Comparison of ENCODE assay signal across 1 cellular context in the genomic region with DNA sequence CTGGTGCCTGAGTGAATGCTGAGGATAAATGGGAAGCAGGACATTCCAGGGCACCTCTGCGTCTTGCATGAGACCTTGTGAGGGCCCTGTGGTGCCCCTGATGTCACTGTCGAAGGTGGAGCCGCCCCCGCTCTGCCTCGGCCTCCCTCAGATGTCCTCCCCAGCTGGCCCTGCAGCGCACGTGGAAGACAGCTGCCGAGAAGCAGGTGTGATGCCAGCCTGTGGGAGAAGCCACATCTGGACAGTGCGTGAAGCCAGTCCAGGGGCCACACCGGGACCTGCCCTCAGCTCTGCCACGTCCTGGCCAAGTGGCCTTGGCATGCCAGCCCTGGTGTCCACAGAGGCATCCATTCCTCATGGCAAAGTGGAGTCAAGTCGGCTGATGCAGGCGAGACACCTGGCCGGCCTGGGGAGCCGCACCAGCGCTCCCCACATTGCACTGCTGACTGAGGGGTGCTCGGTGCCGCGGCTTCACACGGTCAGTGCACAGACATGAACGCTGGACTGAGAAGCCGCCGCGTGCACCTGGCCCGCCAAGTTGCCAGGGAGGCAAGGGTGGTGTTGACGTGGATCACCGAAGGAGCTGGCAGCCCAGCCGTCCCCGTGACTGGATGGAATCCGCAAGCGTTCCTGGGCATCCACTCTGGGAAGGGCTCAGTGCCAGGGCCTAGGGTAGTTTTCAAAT.
TF ChIP-seq lines count a peak whose summit lies in the region.

No MANE protein-coding gene starts in this region.

TF ChIP-seq in HepG2, 621 proteins besides CTCF, POLR2A, EP300 and RAD21:
- no peak for TF ChIP-seq ZNF607 (CRISPR knock-in tag; IDR thresholded peaks at IDR 0.05; ENCODE audit: borderline replicate concordance)
- TF ChIP-seq, protein P1, sequence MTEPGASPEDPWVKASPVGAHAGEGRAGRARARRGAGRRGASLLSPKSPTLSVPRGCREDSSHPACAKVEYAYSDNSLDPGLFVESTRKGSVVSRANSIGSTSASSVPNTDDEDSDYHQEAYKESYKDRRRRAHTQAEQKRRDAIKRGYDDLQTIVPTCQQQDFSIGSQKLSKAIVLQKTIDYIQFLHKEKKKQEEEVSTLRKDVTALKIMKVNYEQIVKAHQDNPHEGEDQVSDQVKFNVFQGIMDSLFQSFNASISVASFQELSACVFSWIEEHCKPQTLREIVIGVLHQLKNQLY (CRISPR knock-in tag; IDR thresholded peaks at IDR 0.05) = no peak
- no peak for TF ChIP-seq KLF9 (CRISPR knock-in tag; IDR thresholded peaks at IDR 0.05; ENCODE audit: low read depth)
- TF ChIP-seq EZH2 (conservative IDR thresholded peaks at IDR 0.05; ENCODE audit: low read depth, low read length) = no peak
- no peak for TF ChIP-seq HOXD1 (CRISPR knock-in tag; IDR thresholded peaks at IDR 0.05)
- TF ChIP-seq ZNF616 (CRISPR knock-in tag; IDR thresholded peaks at IDR 0.05; ENCODE audit: low read depth) = no peak
